In the genomic region with DNA sequence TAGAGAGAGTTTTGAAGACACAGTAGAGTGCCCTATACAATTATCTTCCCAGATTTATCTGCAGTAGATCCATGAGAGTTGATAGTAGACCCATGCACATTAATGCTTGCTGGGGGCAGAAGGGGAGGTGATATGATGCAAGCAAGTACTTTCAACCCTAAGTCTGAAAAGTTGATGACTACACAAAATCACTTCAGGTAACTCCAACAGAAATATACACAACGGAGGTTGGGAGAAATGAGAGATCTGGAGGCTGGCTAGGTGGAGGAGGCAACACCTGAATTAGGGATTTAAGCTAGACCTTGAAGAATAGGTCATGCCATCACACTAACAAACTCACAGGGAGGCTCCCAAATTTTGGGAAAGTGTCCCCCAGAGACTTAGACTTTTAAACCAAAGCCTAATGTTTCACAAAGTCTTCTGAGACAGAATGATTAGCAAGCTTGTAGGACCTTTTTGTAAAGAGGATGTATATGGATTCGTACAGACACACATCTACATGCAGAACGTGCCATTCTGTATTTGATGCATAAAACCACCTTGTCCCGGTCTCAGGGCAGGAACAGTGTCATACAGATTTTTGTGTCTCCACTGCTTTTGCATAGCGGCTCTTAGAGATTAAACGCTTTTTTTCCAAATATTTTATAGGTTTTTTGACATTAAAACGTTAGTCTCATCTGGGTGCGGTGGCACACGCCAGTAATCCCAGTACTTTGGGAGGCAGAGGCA, we compare ENCODE assay signal across 8 cellular contexts. TPM values are rescaled to one million over a fixed set of nuclear protein-coding genes. Genes with fewer than 3 reads are reported as not detected.
A peak's percentile ranks its signal among the peaks of the same experiment; 100 is the strongest.
DNase-seq lines count a peak whose midpoint lies in the region; ATAC-seq and TF ChIP-seq lines count a peak whose summit lies in the region.

No MANE protein-coding gene starts in this region.

- 70% methylated on average over 9 of the region's 9 CpGs for WGBS in SK-N-SH (ENCODE audit: low lambda C conversion rate)

- H3K9ac ChIP-seq in SK-N-SH (no peak overlapping the region), SK-N-MC (ENCODE audit: insufficient read length) (no peak overlapping the region), iPS-18a (ENCODE audit: low read length) (no peak overlapping the region)

- H3K36me3 Mint-ChIP-seq in stimulated activated naive B cell treated with anti-CD40 and anti-IgM and Interleukin-4, amounts not matched to agents 10 μg/mL and 1 μg/mL and 100 μg/mL, for 72 hours = peaks cover 10 to 15% of the 10 kb centered on the region in 2 donors

- peaks cover 0 to 4% of the 10 kb centered on the region in 2 donors for H3K9me3 Mint-ChIP-seq in stimulated activated naive B cell treated with anti-CD40 and anti-IgM and Interleukin-4, amounts not matched to agents 10 μg/mL and 1 μg/mL and 100 μg/mL, for 72 hours

- no peaks in the 10 kb centered on the region for H4K20me1 ChIP-seq in SK-N-SH (ENCODE audit: insufficient read depth)

- ATAC-seq in SK-N-SH treated with all-trans-retinoic acid at 6 μM for 48 hours (no peak), GM21526 (IDR thresholded peaks at IDR 0.05; ENCODE audit: low FRiP score, unreplicated experiment) (no peak)
- no peak for ATAC-seq in stimulated activated naive B cell treated with anti-CD40 and anti-IgM and Interleukin-4, amounts not matched to agents 10 μg/mL and 1 μg/mL and 100 μg/mL, for 72 hours (replicated peaks)

- H3K27ac ChIP-seq in SK-N-SH (ENCODE audit: low read depth in 2 of 2, low read length in 1 of 2) (no peak overlapping the region), SK-N-MC (no peak overlapping the region), iPS-18a (ENCODE audit: low read length) (no peak overlapping the region)

- peaks cover 31% of the 10 kb centered on the region for H3K79me2 ChIP-seq in SK-N-SH (ENCODE audit: insufficient read depth)

- H3K9me3 ChIP-seq in SK-N-SH (no peaks in the 10 kb centered on the region), SK-N-MC (ENCODE audit: low read depth, low read length) (no peaks in the 10 kb centered on the region), iPS-18a (ENCODE audit: control insufficient read depth, low read depth, low read length) (no peaks in the 10 kb centered on the region)

- H3K4me1 Mint-ChIP-seq in stimulated activated naive B cell treated with anti-CD40 and anti-IgM and Interleukin-4, amounts not matched to agents 10 μg/mL and 1 μg/mL and 100 μg/mL, for 72 hours = peaks cover 28 to 40% of the 10 kb centered on the region in 2 donors

- H3K27me3 ChIP-seq in SK-N-SH (ENCODE audit: insufficient read depth) (no peaks in the 10 kb centered on the region), iPS-18a (ENCODE audit: control insufficient read depth, insufficient read depth, low read length) (peaks cover 32% of the 10 kb centered on the region)

- H3K9me2 ChIP-seq in SK-N-SH = no peaks in the 10 kb centered on the region

- no peak for TF ChIP-seq CTCF in SK-N-SH (IDR thresholded peaks at IDR 0.05)

- DNase-seq in SK-N-SH (no peak), SK-N-MC (ENCODE audit: low read depth, low spot score) (no peak), anterior cingulate cortex (lab: John Stamatoyannopoulos, UW) (no peak), foreskin melanocyte (no peak)
- no peak for DNase-seq in stimulated activated naive B cell treated with anti-CD40 and anti-IgM and Interleukin-4, amounts not matched to agents 10 μg/mL and 1 μg/mL and 100 μg/mL, for 72 hours

- H3K27me3 Mint-ChIP-seq in stimulated activated naive B cell treated with anti-CD40 and anti-IgM and Interleukin-4, amounts not matched to agents 10 μg/mL and 1 μg/mL and 100 μg/mL, for 72 hours = no peaks in the 10 kb centered on the region

- no peak overlapping the region for H3K27ac Mint-ChIP-seq in stimulated activated naive B cell treated with anti-CD40 and anti-IgM and Interleukin-4, amounts not matched to agents 10 μg/mL and 1 μg/mL and 100 μg/mL, for 72 hours

- peak overlapping the region; percentile 61 to 92 for H3K4me3 Mint-ChIP-seq in stimulated activated naive B cell treated with anti-CD40 and anti-IgM and Interleukin-4, amounts not matched to agents 10 μg/mL and 1 μg/mL and 100 μg/mL, for 72 hours

- peak overlapping the region; percentile 98; the same call in 1 of the 2 replicates for H2AFZ ChIP-seq in SK-N-SH (ENCODE audit: low read depth)

- peak overlapping the region; percentile 92 for H3K4me2 ChIP-seq in SK-N-SH

- peaks cover 29% of the 10 kb centered on the region for H3F3A ChIP-seq in SK-N-SH (replicated peaks; ENCODE audit: insufficient read depth)

- H3K4me3 ChIP-seq in SK-N-SH (ENCODE audit: low read depth in 2 of 2, low read length in 1 of 2) = peak overlapping the region; percentile 86 to 96; a peak in 3 of 4 replicates
- peak overlapping the region; percentile 87 for H3K4me3 ChIP-seq in SK-N-MC
- peak overlapping the region; percentile 81 for H3K4me3 ChIP-seq in iPS-18a (ENCODE audit: low read length)

- TF ChIP-seq RAD21 in SK-N-SH (IDR thresholded peaks at IDR 0.05; ENCODE audit: low read length) = no peak

- peaks cover 6 to 16% of the 10 kb centered on the region in 2 experiments for H3K36me3 ChIP-seq in SK-N-SH (replicated peaks in 1 of 2; ENCODE audit: control insufficient read depth in 1 of 2, insufficient read depth in 2 of 2, low read length in 1 of 2)
- H3K36me3 ChIP-seq in SK-N-MC (ENCODE audit: insufficient read depth, low read length) = peaks cover 21% of the 10 kb centered on the region
- peaks cover 11% of the 10 kb centered on the region for H3K36me3 ChIP-seq in iPS-18a (ENCODE audit: control insufficient read depth, low read depth, low read length)

- POLR2A ChIA-PET in SK-N-SH (lab: Yijun Ruan, JAX) = interaction anchor here (0.8 to 1.3 kb wide), 9 partner anchors 91 to 507 kb away, joined by 3 to 9 read pairs (median 4); a partner anchor contains a TSS

- CTCF ChIA-PET in SK-N-SH (lab: Yijun Ruan, JAX) = interaction anchor here (0.6 to 9.4 kb wide), 11 partner anchors 12 to 507 kb away, joined by 3 to 155 read pairs (median 5); a partner anchor contains a TSS

- no peak for TF ChIP-seq EP300 in SK-N-SH (IDR thresholded peaks at IDR 0.05; ENCODE audit: borderline replicate concordance in 1 of 2, low read depth in 1 of 2, low read length in 1 of 2)

- H3K4me1 ChIP-seq in SK-N-SH (ENCODE audit: control insufficient read depth in 1 of 2, insufficient read depth in 2 of 2, low read depth in 1 of 2, low read length in 1 of 2) = peaks cover 13 to 14% of the 10 kb centered on the region in 2 experiments; a peak in 3 of 4 replicates
- H3K4me1 ChIP-seq in iPS-18a (ENCODE audit: control insufficient read depth, low read depth, low read length) = peaks cover 5% of the 10 kb centered on the region

TF ChIP-seq in SK-N-SH, 30 proteins besides CTCF, POLR2A, EP300 and RAD21 (continues in another document):
- TF ChIP-seq, protein P1, sequence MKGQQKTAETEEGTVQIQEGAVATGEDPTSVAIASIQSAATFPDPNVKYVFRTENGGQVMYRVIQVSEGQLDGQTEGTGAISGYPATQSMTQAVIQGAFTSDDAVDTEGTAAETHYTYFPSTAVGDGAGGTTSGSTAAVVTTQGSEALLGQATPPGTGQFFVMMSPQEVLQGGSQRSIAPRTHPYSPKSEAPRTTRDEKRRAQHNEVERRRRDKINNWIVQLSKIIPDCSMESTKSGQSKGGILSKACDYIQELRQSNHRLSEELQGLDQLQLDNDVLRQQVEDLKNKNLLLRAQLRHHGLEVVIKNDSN (IDR thresholded peaks at IDR 0.05; ENCODE audit: borderline replicate concordance, low read depth) = no peak
- TF ChIP-seq EZH2phosphoT487 (IDR thresholded peaks at IDR 0.05; ENCODE audit: borderline replicate concordance, low read depth) (no peak), GATA2 (CRISPR knock-in tag; IDR thresholded peaks at IDR 0.05) (no peak), RXRA (IDR thresholded peaks at IDR 0.05; ENCODE audit: borderline replicate concordance, low read depth) (no peak), TEAD4 (IDR thresholded peaks at IDR 0.05; ENCODE audit: borderline replicate concordance, insufficient read depth) (no peak)
- TF ChIP-seq, protein P2, sequence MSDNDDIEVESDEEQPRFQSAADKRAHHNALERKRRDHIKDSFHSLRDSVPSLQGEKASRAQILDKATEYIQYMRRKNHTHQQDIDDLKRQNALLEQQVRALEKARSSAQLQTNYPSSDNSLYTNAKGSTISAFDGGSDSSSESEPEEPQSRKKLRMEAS (IDR thresholded peaks at IDR 0.05; ENCODE audit: low read depth) = no peak

TF ChIP-seq in SK-N-SH treated with all-trans-retinoic acid at 6 μM for 48 hours, 23 proteins besides CTCF, POLR2A, EP300 and RAD21:
- TF ChIP-seq CSDC2 (CRISPR knock-in tag; IDR thresholded peaks at IDR 0.05) (no peak), OSR1 (CRISPR knock-in tag; IDR thresholded peaks at IDR 0.05) (no peak)

RNA-seq across cellular contexts. Expression of a gene that starts 0.9 kb away (rescaled TPM):
- 42.2 and 54.5 TPM in 2 replicates for polyA plus RNA-seq in SK-N-SH (2012; rRNA removed)
- polyA plus RNA-seq in SK-N-SH (2012; cell fraction: cytosol; rRNA removed) = 49.8 and 49.9 TPM in 2 replicates
- 31.1 and 49.5 TPM in 2 replicates for polyA plus RNA-seq in SK-N-SH (2012; cell fraction: nucleus; rRNA removed)

RNA-seq across cellular contexts. Expression of a gene that starts 43.8 kb away (rescaled TPM):
- polyA plus RNA-seq in SK-N-SH (2012; rRNA removed) = 0.02 and 0.06 TPM in 2 replicates
- polyA plus RNA-seq in SK-N-SH (2012; cell fraction: cytosol; rRNA removed) = 0.03 TPM in 2 replicates
- polyA plus RNA-seq in SK-N-SH (2012; cell fraction: nucleus; rRNA removed) = not detected in 2 replicates

RNA-seq across cellular contexts. Expression of a gene that starts 47.9 kb away (rescaled TPM):
- 14.4 and 19.3 TPM in 2 replicates for polyA plus RNA-seq in SK-N-SH (2012; rRNA removed)
- polyA plus RNA-seq in SK-N-SH (2012; cell fraction: cytosol; rRNA removed) = 19.8 and 23.0 TPM in 2 replicates
- polyA plus RNA-seq in SK-N-SH (2012; cell fraction: nucleus; rRNA removed) = 6.7 and 11.1 TPM in 2 replicates
